ENCODE assay signal across 21 cellular contexts in the genomic region with DNA sequence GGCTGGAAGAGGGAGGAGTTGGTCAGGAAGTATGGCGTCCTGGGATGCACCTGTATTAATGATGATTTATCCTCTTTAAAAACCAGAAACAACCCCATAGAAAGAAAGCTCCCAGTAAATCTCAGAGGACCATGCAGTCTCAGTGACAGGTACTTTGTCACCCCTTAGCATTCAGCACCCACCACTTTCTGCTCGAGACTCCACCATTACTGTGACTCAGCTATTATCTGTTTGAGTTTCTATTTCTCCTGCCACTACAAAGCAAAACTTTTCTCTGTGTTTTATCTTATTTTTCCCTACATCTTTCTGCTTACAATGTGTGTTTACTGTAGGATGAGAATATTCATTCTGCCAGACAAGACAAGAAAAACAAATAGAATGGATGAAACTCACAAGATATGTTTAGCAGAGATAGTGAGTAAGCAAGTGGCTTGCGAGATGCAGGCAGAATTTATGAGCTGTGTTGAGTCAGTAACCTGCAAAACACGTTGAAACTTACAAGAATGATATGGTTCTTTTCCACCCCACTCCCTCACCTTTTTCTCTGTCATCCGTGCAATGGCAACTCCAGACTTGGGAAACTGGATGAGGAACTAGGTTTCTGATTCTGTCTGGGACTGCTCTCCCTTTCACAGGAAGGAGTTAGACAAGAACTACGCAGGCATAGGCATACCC.
A peak's percentile ranks its signal among the peaks of the same experiment; 100 is the strongest.
DNase-seq lines count a peak whose midpoint lies in the region; ATAC-seq, FAIRE-seq and TF ChIP-seq lines count a peak whose summit lies in the region.
"Had no signal": no experiment of that assay in that cellular context is flagged by ENCODE, and none has a peak within 500 bp of the region (broad histone marks: within the 10 kb centered on the region; RNA-seq: fewer than 3 reads in every experiment).

No MANE protein-coding gene starts in this region.

- ATAC-seq in activated T-helper 17 cell treated with anti-CD3 and anti-CD28 coated beads, Interleukin-2, amount 50 U/mL, for 72 hours (replicated peaks): peak; percentile 26

- intact Hi-C loops in mammary epithelial cell (cut with micrococcal nuclease): no loop called here
- intact Hi-C loops in MCF 10A (cut with micrococcal nuclease): no loop called here
- intact Hi-C loops in kidney (cut with DNase I): no loop called here

- peaks cover 37% of the 10 kb centered on the region for H3K4me1 Mint-ChIP-seq in MCF 10A (ENCODE audit: insufficient read depth, unreplicated experiment)
- H3K4me1 Mint-ChIP-seq in activated T-helper 17 cell treated with anti-CD3 and anti-CD28 coated beads, Interleukin-2, amount 50 U/mL, for 72 hours: peaks cover 7% of the 10 kb centered on the region
- peaks cover 11 to 62% of the 10 kb centered on the region in 2 donors for H3K4me1 Mint-ChIP-seq in immature natural killer cell

- POLR2A ChIA-PET in MCF 10A (lab: Yijun Ruan, JAX): interaction anchor here (0.6 to 1.1 kb wide), 3 partner anchors 13 to 42 kb away, joined by 3 read pairs; no protein-coding TSS in a partner anchor

- no peaks in the 10 kb centered on the region for H3K79me2 ChIP-seq in mammary epithelial cell (ENCODE audit: insufficient read depth, low read length)

- WGBS in mammary epithelial cell (ENCODE audit: low coverage, missing lambda C conversion rate): 59% methylated on average over 6 of the region's 6 CpGs

- H3K9me3 Mint-ChIP-seq in MCF 10A (ENCODE audit: unreplicated experiment) (no peaks in the 10 kb centered on the region), immature natural killer cell (no peaks in the 10 kb centered on the region)
- H3K9me3 Mint-ChIP-seq in activated T-helper 17 cell treated with anti-CD3 and anti-CD28 coated beads, Interleukin-2, amount 50 U/mL, for 72 hours: no peaks in the 10 kb centered on the region
- H3K9me3 Mint-ChIP-seq: nephron progenitor cell had no signal

- no peaks in the 10 kb centered on the region for H3K27me3 ChIP-seq in mammary epithelial cell (ENCODE audit: insufficient read depth, low read length)
- H3K27me3 ChIP-seq: breast epithelium, sigmoid colon, testis had no signal

- DNase-seq in mammary epithelial cell (peak; percentile 87), MCF 10A (ENCODE audit: unreplicated experiment) (no peak), immature natural killer cell (no peak), kidney (no peak), GM12892 (ENCODE audit: insufficient read length) (no peak), COLO668 (lab: John Stamatoyannopoulos, UW; ENCODE audit: unreplicated experiment) (no peak)
- DNase-seq: activated CD4-positive, CD25-positive, alpha-beta regulatory T cell; CD4-positive, CD25-positive, alpha-beta regulatory T cell; hippocampal formation; KBM-7; NCI-H1092; NCI-H2029; NCI-H345; PC-9; posterior cingulate gyrus; sigmoid colon; testis had no signal

- TF ChIP-seq POLR2A in GM12892 (IDR thresholded peaks at IDR 0.05; ENCODE audit: low read depth, low read length): no peak

- no peak overlapping the region for H3K4me3 Mint-ChIP-seq in MCF 10A (ENCODE audit: unreplicated experiment)
- H3K4me3 Mint-ChIP-seq in activated T-helper 17 cell treated with anti-CD3 and anti-CD28 coated beads, Interleukin-2, amount 50 U/mL, for 72 hours: no peak overlapping the region
- no peak overlapping the region for H3K4me3 Mint-ChIP-seq in immature natural killer cell
- H3K4me3 Mint-ChIP-seq: CD4-positive, CD25-positive, alpha-beta regulatory T cell; nephron progenitor cell had no signal

- H3K4me3 ChIP-seq in mammary epithelial cell (replicated peaks in 1 of 3; ENCODE audit: insufficient read depth in 1 of 3, low read depth in 2 of 3, low read length in 3 of 3) (no peak overlapping the region), kidney (ENCODE audit: low read length in 2 of 2) (no peak overlapping the region)
- H3K4me3 ChIP-seq: breast epithelium, HAP-1, PC-9, sigmoid colon, testis had no signal

- H3K27ac Mint-ChIP-seq in MCF 10A (ENCODE audit: low read depth, unreplicated experiment) (no peak overlapping the region), immature natural killer cell (peak overlapping the region; percentile 61 to 79 (median 66))
- H3K27ac Mint-ChIP-seq in activated T-helper 17 cell treated with anti-CD3 and anti-CD28 coated beads, Interleukin-2, amount 50 U/mL, for 72 hours: no peak overlapping the region
- H3K27ac Mint-ChIP-seq: CD4-positive, CD25-positive, alpha-beta regulatory T cell; nephron progenitor cell had no signal

- peaks cover 18% of the 10 kb centered on the region for H3K4me1 ChIP-seq in mammary epithelial cell (ENCODE audit: insufficient read depth, low read length)
- no peaks in the 10 kb centered on the region for H3K4me1 ChIP-seq in kidney (ENCODE audit: control insufficient read depth in 1 of 2, insufficient read depth in 1 of 2, low read depth in 1 of 2, low read length in 2 of 2)
- H3K4me1 ChIP-seq: breast epithelium, sigmoid colon, testis had no signal

- no peaks in the 10 kb centered on the region for H3K36me3 ChIP-seq in mammary epithelial cell (ENCODE audit: insufficient read depth, low read length)
- no peaks in the 10 kb centered on the region for H3K36me3 ChIP-seq in kidney (ENCODE audit: control insufficient read depth in 1 of 2, insufficient read depth in 2 of 2, low read length in 2 of 2)
- H3K36me3 ChIP-seq: breast epithelium, HAP-1, sigmoid colon had no signal

- H3K9me3 ChIP-seq in mammary epithelial cell (replicated peaks; ENCODE audit: insufficient read depth, low read length) (no peaks in the 10 kb centered on the region), kidney (ENCODE audit: control insufficient read depth in 1 of 2, low read length in 2 of 2) (no peaks in the 10 kb centered on the region)
- H3K9me3 ChIP-seq: breast epithelium, HAP-1, sigmoid colon, testis had no signal

- FAIRE-seq in kidney (lab: Jason Lieb, UNC): no peak
- FAIRE-seq in GM12892 (lab: Jason Lieb, UNC): no peak

- no peaks in the 10 kb centered on the region for H3K36me3 Mint-ChIP-seq in MCF 10A (ENCODE audit: insufficient read depth, unreplicated experiment)
- no peaks in the 10 kb centered on the region for H3K36me3 Mint-ChIP-seq in activated T-helper 17 cell treated with anti-CD3 and anti-CD28 coated beads, Interleukin-2, amount 50 U/mL, for 72 hours (ENCODE audit: low read depth)
- peaks cover 16 to 57% (median 55%) of the 10 kb centered on the region in 3 donors for H3K36me3 Mint-ChIP-seq in immature natural killer cell
- H3K36me3 Mint-ChIP-seq: CD4-positive, CD25-positive, alpha-beta regulatory T cell had no signal

- dilution Hi-C loops in mammary epithelial cell (cut with HindIII; ENCODE audit: low sequenced_read_pairs): loop anchor here (5.0 kb wide), 1 partner anchor 90 kb away; no protein-coding TSS in a partner anchor

- TF ChIP-seq CTCF in mammary epithelial cell (conservative IDR thresholded peaks at IDR 0.05 in 1 of 2, IDR thresholded peaks at IDR 0.05 in 1 of 2; ENCODE audit: extremely low read depth in 1 of 2, insufficient read depth in 1 of 2, low read depth in 1 of 2, low read length in 2 of 2) (no peak), MCF 10A (IDR thresholded peaks at IDR 0.05; ENCODE audit: unreplicated experiment) (no peak), kidney (IDR thresholded peaks at IDR 0.05; ENCODE audit: borderline replicate concordance, extremely low read depth, insufficient read depth) (no peak)

- BruUV-seq in mammary epithelial cell (replicated peaks; lab: Mats Ljungman, UMichigan) (no TSS peak), MCF 10A (replicated peaks; lab: Mats Ljungman, UMichigan) (no TSS peak)

- no peak overlapping the region for H3K4me2 ChIP-seq in mammary epithelial cell (ENCODE audit: insufficient read depth, low read depth, low read length)
- H3K4me2 ChIP-seq: PC-9 had no signal

- peak overlapping the region; percentile 44 for H2AFZ ChIP-seq in mammary epithelial cell (ENCODE audit: low read depth, low read length)
- H2AFZ ChIP-seq: PC-9 had no signal

- peak overlapping the region; percentile 3 for H3K27ac ChIP-seq in mammary epithelial cell (ENCODE audit: insufficient read depth, low read depth, low read length)
- no peak overlapping the region for H3K27ac ChIP-seq in kidney (ENCODE audit: low read depth in 2 of 2, low read length in 2 of 2)
- H3K27ac ChIP-seq: breast epithelium, PC-9, sigmoid colon, testis had no signal

- H3K9ac ChIP-seq in mammary epithelial cell (ENCODE audit: insufficient read depth, low read length) (no peak overlapping the region), kidney (ENCODE audit: low read length in 2 of 2) (no peak overlapping the region)

- H4K20me1 ChIP-seq in mammary epithelial cell (ENCODE audit: insufficient read depth, low read length): no peaks in the 10 kb centered on the region

- in situ Hi-C loops in mammary epithelial cell (cut with MboI; ENCODE audit: low sequenced_read_pairs in 2 of 2): no loop called here

- CTCF ChIA-PET in mammary epithelial cell (lab: Charles Lee; ENCODE audit: low non-redundant PET) (no interaction called here), MCF 10A (lab: Yijun Ruan, JAX) (interaction anchor here (0.7 to 0.8 kb wide), 2 partner anchors 112 to 665 kb away, joined by 3 to 4 read pairs; no protein-coding TSS in a partner anchor)

- H3K27me3 Mint-ChIP-seq in MCF 10A (ENCODE audit: insufficient read depth, unreplicated experiment) (no peaks in the 10 kb centered on the region), immature natural killer cell (ENCODE audit: low read depth in 3 of 3) (peaks cover 5 to 38% (median 8%) of the 10 kb centered on the region in 3 donors)
- peaks cover 5% of the 10 kb centered on the region for H3K27me3 Mint-ChIP-seq in activated T-helper 17 cell treated with anti-CD3 and anti-CD28 coated beads, Interleukin-2, amount 50 U/mL, for 72 hours

Comparison
In these comparisons a context has a peak if more than half of its experiments do, and no peak if none do; other contexts are left out.
1. H3K27ac Mint-ChIP-seq: peak in immature natural killer cell (6 of 6); none in MCF 10A (single experiment) and activated T-helper 17 cell treated with anti-CD3 and anti-CD28 coated beads, Interleukin-2, amount 50 U/mL, for 72 hours (single experiment).